ENCODE assay signal across 14 cellular contexts in the genomic region with DNA sequence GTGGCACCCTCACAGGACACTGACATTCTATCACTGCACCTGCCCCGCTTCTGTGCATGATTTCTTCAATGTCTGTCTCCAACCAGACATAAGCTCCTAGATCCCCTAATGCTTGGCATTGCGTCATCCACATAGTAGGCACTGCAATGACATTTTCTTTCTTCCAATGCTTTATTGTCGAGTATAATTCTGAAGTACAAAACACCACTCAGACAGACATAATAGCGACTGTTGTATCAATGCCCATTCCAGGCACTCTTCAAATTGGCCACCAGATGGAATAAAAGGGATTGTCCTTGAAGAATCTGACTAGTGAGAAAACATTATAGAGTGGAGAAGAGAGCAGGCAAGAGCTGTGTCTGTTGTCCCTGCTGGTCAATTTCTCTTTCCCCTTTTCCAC.
DNase-seq lines count a peak whose midpoint lies in the region; ATAC-seq and TF ChIP-seq lines count a peak whose summit lies in the region.
"Had no signal": no experiment of that assay in that cellular context is flagged by ENCODE, and none has a peak within 500 bp of the region (broad histone marks: within the 10 kb centered on the region; RNA-seq: fewer than 3 reads in every experiment).

No MANE protein-coding gene starts in this region.

- peaks cover 0 to 19% (median 4%) of the 10 kb centered on the region in 12 donors for H3K4me1 ChIP-seq in heart left ventricle

- CTCF ChIA-PET in AG04450 (lab: Charles Lee), result no interaction called here

- H3K9me3 ChIP-seq in AG04450 (ENCODE audit: control insufficient read depth, insufficient read depth, low read length) (peaks cover 12% of the 10 kb centered on the region; the same call in 1 of the 2 replicates), heart left ventricle (peaks cover 0 to 10% (median 3%) of the 10 kb centered on the region in 12 donors)
- H3K9me3 ChIP-seq: suprapubic skin had no signal

- H3K27ac ChIP-seq in AG04450 (ENCODE audit: low read depth, low read length), result no peak overlapping the region
- no peak overlapping the region for H3K27ac ChIP-seq in heart left ventricle
- H3K27ac ChIP-seq: KMS-11, lower lobe of right lung, suprapubic skin had no signal

- TF ChIP-seq CTCF in AG04450 (IDR thresholded peaks at IDR 0.05; ENCODE audit: low read depth, low read length) (peak; percentile 34; the same call in 1 of the 2 replicates), fibroblast of mammary gland (conservative IDR thresholded peaks at IDR 0.05; ENCODE audit: control insufficient read depth, insufficient read depth, low read depth, low read length) (peak; percentile 36), heart left ventricle (IDR thresholded peaks at IDR 0.05) (no peak)

- 91 to 96% (median 94%) methylated on average over 4 of the region's 4 CpGs for whole genome bisulfite sequencing in heart left ventricle, 4 donors

- no peaks in the 10 kb centered on the region for H3K36me3 ChIP-seq in heart left ventricle
- H3K36me3 ChIP-seq: lower lobe of right lung, suprapubic skin had no signal

- H3K27me3 ChIP-seq in AG04450 (ENCODE audit: control insufficient read depth, insufficient read depth, low read length) (no peaks in the 10 kb centered on the region), heart left ventricle (peaks cover 0 to 8% (median 0%) of the 10 kb centered on the region in 9 donors)
- H3K27me3 ChIP-seq: suprapubic skin had no signal

- no peak for ATAC-seq in heart left ventricle
- ATAC-seq: lower lobe of right lung had no signal

- POLR2A ChIA-PET in AG04450 (lab: Yijun Ruan, JAX), result no interaction called here

- TF ChIP-seq POLR2A in heart left ventricle (IDR thresholded peaks at IDR 0.05), result no peak

- H3K4me3 ChIP-seq in AG04450 (ENCODE audit: low read depth, low read length) (no peak overlapping the region), fibroblast of mammary gland (ENCODE audit: control insufficient read depth, low read depth, low read length) (no peak overlapping the region), heart left ventricle (no peak overlapping the region)
- H3K4me3 ChIP-seq: lower lobe of right lung, suprapubic skin had no signal

- no peak for DNase-seq in AG04450 (ENCODE audit: low read depth, low spot score)
- DNase-seq in ELR (ENCODE audit: low read depth), result peak; percentile 14
- DNase-seq in RKO (ENCODE audit: low spot score), result peak; percentile 20
- peak; percentile 23 for DNase-seq in fibroblast of mammary gland (ENCODE audit: low read depth)
- DNase-seq in OCI-M1 (lab: John Stamatoyannopoulos, UW), result no peak
- DNase-seq in heart left ventricle, result no peak
- no peak for DNase-seq in medulla oblongata (ENCODE audit: extremely low spot score)
- DNase-seq: activated CD8-positive, alpha-beta memory T cell treated with anti-CD3 and anti-CD28 coated beads for 24 hours; hypothalamus; lower lobe of right lung; nucleus accumbens; RPMI8226 had no signal

- intact Hi-C loops in heart left ventricle (cut with DNase I), result loop anchor here in 4 of 10 donors (10.0 kb wide), 3 partner anchors 579 to 1099 kb away; a partner anchor contains a TSS

Comparison
In these comparisons a context has a peak if more than half of its experiments do, and no peak if none do; other contexts are left out.
1. DNase-seq: peak in ELR (single experiment), RKO (single experiment) and fibroblast of mammary gland (single experiment); none in AG04450 (single experiment), OCI-M1 (single experiment), heart left ventricle (0 of 5) and medulla oblongata (single experiment).
2. CTCF ChIP-seq: peak in AG04450 (single experiment) and fibroblast of mammary gland (single experiment); none in heart left ventricle (0 of 12).